13 cellular contexts compared by ENCODE assay signal in the genomic region with DNA sequence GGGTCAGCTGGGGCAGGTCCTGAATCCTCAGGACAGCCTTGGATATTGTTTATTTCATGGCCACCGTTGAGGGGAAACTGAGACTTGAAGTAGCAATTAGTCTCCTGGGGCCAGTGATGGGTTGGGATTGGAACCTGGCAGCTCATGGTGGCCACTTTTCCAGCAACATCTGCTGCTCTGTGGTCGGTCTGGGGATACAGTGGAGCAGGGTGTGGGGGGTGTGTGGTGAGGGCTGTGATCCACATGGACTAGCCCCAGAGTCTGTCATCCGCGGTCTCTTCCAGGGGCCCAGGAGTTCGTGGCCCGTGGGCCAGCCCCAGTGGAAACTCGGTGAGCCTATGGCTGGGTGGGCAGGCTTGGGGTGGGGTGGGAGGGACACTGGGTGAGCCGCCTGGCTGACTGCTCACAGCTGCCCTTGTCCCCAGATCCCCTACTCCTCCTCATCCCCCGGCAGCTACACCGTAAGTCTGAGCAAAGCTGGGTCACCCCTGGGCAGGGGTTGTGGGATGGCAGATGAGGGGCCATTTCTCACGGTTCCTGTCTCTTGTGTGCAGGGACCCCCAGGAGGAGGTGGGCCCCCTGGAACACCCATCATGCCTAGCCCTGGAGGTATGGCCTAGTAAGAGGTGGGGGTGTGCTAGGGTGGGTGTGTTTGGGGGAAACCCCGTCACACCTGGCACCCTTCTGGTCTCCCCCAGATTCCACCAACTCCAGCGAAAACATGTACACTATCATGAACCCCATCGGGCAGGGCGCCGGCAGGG. TPM values are rescaled to one million over a fixed set of nuclear protein-coding genes. Genes with fewer than 3 reads are reported as not detected.
A peak's percentile ranks its signal among the peaks of the same experiment; 100 is the strongest.
DNase-seq lines count a peak whose midpoint lies in the region; ATAC-seq and TF ChIP-seq lines count a peak whose summit lies in the region.
"Had no signal": no experiment of that assay in that cellular context is flagged by ENCODE, and none has a peak within 500 bp of the region (broad histone marks: within the 10 kb centered on the region; RNA-seq: fewer than 3 reads in every experiment).

No MANE protein-coding gene starts in this region.

- TF ChIP-seq RAD21 in HCT116 (IDR thresholded peaks at IDR 0.05; ENCODE audit: low read depth), result no peak

- H4K20me1 ChIP-seq in HCT116 (ENCODE audit: insufficient read depth), result no peaks in the 10 kb centered on the region

- H3K4me1 ChIP-seq in HCT116 (ENCODE audit: control insufficient read depth in 1 of 2, insufficient read depth in 2 of 2, low read length in 2 of 2), result peaks cover 0 to 19% of the 10 kb centered on the region in 2 experiments; a peak in 2 of 4 replicates

- BruUV-seq in HCT116 (replicated peaks; lab: Mats Ljungman, UMichigan), result no TSS peak

- peaks cover 9% of the 10 kb centered on the region for H3K36me3 Mint-ChIP-seq in activated CD4-positive, alpha-beta memory T cell treated with anti-CD3 and anti-CD28 coated beads for 36 hours

- CTCF ChIA-PET in HCT116 (lab: Charles Lee), result no interaction called here
- CTCF ChIA-PET in activated CD4-positive, alpha-beta memory T cell treated with anti-CD3 and anti-CD28 coated beads for 36 hours (lab: Charles Lee), result interaction anchor here (1.7 kb wide), 1 partner anchor 153 kb away, joined by 4 read pairs; no protein-coding TSS in a partner anchor

- no peaks in the 10 kb centered on the region for H3K9me3 ChIP-seq in HCT116 (ENCODE audit: control insufficient read depth in 1 of 2, insufficient read depth in 1 of 2, low read depth in 1 of 2, low read length in 2 of 2)

- intact Hi-C loops in HCT116 (cut with micrococcal nuclease), result no loop called here
- intact Hi-C loops in activated CD4-positive, alpha-beta memory T cell treated with anti-CD3 and anti-CD28 coated beads for 36 hours (cut with micrococcal nuclease), result no loop called here

- H3K36me3 ChIP-seq in HCT116 (ENCODE audit: control insufficient read depth in 1 of 2, insufficient read depth in 2 of 2, low read length in 2 of 2) (peaks cover 5 to 8% of the 10 kb centered on the region in 2 experiments; a peak in 3 of 4 replicates), brain microvascular endothelial cell (replicated peaks) (peaks cover 18% of the 10 kb centered on the region)

- no peaks in the 10 kb centered on the region for H3K27me3 ChIP-seq in HCT116 (ENCODE audit: insufficient read depth, low read length)
- no peaks in the 10 kb centered on the region for H3K27me3 ChIP-seq in brain microvascular endothelial cell (replicated peaks)

- H2AFZ ChIP-seq in HCT116 (ENCODE audit: low read depth, low read length, poor library complexity, severe bottlenecking), result no peak overlapping the region

- no peak overlapping the region for H3K9ac ChIP-seq in HCT116 (ENCODE audit: low read length)

- H3K27me3 Mint-ChIP-seq in activated CD4-positive, alpha-beta memory T cell treated with anti-CD3 and anti-CD28 coated beads for 36 hours, result no peaks in the 10 kb centered on the region

- in situ Hi-C loops in brain microvascular endothelial cell (cut with HindIII; ENCODE audit: low pct_ligation_motif_present, low sequenced_read_pairs), result no loop called here

- POLR2A ChIA-PET in HCT116 (lab: Charles Lee), result no interaction called here
- POLR2A ChIA-PET in activated CD4-positive, alpha-beta memory T cell treated with anti-CD3 and anti-CD28 coated beads for 36 hours (lab: Charles Lee), result interaction anchor here (1.3 kb wide), 1 partner anchor 10 kb away, joined by 4 read pairs; no protein-coding TSS in a partner anchor

- no peaks in the 10 kb centered on the region for H3K9me2 ChIP-seq in HCT116 (ENCODE audit: insufficient read depth)

- H3K79me2 ChIP-seq in HCT116 (ENCODE audit: insufficient read depth, low read length), result peaks cover 9% of the 10 kb centered on the region; the same call in 1 of the 2 replicates

- RAD21 ChIA-PET in HCT116 (lab: Charles Lee; ENCODE audit: low non-redundant PET in 1 of 2, low total read pairs in 2 of 2, uncharacterized antibody in 2 of 2, unreplicated experiment in 2 of 2), result no interaction called here

- H3K27ac Mint-ChIP-seq in activated CD4-positive, alpha-beta memory T cell treated with anti-CD3 and anti-CD28 coated beads for 36 hours, result no peak overlapping the region
- H3K27ac Mint-ChIP-seq: stimulated activated effector memory CD8-positive, alpha-beta T cell treated with anti-CD3 and anti-CD28 coated beads, Interleukin-12 subunit alpha, Interleukin-12 subunit beta, amount 100 ng/mL, for 72 hours had no signal

- H3K27ac ChIP-seq in HCT116 (ENCODE audit: low read depth, low read length) (peak overlapping the region; percentile 29; the same call in 1 of the 2 replicates), brain microvascular endothelial cell (no peak overlapping the region)

- ATAC-seq in HCT116, result no peak
- ATAC-seq: stimulated activated effector memory CD8-positive, alpha-beta T cell treated with anti-CD3 and anti-CD28 coated beads, Interleukin-12 subunit alpha, Interleukin-12 subunit beta, amount 100 ng/mL, for 72 hours had no signal

- no peak for TF ChIP-seq POLR2A in HCT116 (IDR thresholded peaks at IDR 0.05; ENCODE audit: borderline replicate concordance, extremely low read depth, insufficient read depth, insufficient read length)

- H3K4me2 ChIP-seq in HCT116 (ENCODE audit: low read length), result no peak overlapping the region

- H3K4me3 Mint-ChIP-seq in activated CD4-positive, alpha-beta memory T cell treated with anti-CD3 and anti-CD28 coated beads for 36 hours, result no peak overlapping the region
- H3K4me3 Mint-ChIP-seq: stimulated activated effector memory CD8-positive, alpha-beta T cell treated with anti-CD3 and anti-CD28 coated beads, Interleukin-12 subunit alpha, Interleukin-12 subunit beta, amount 100 ng/mL, for 72 hours had no signal

- H3K4me3 ChIP-seq in HCT116 (replicated peaks in 1 of 2; ENCODE audit: low read depth in 1 of 2, low read length in 2 of 2) (no peak overlapping the region), brain microvascular endothelial cell (ENCODE audit: low read depth, low read length) (peak overlapping the region; percentile 58)

- H3K4me1 Mint-ChIP-seq in activated CD4-positive, alpha-beta memory T cell treated with anti-CD3 and anti-CD28 coated beads for 36 hours (ENCODE audit: low read depth), result peaks cover 20% of the 10 kb centered on the region

- no peaks in the 10 kb centered on the region for H3K9me3 Mint-ChIP-seq in activated CD4-positive, alpha-beta memory T cell treated with anti-CD3 and anti-CD28 coated beads for 36 hours
- H3K9me3 Mint-ChIP-seq: stimulated activated effector memory CD8-positive, alpha-beta T cell treated with anti-CD3 and anti-CD28 coated beads, Interleukin-12 subunit alpha, Interleukin-12 subunit beta, amount 100 ng/mL, for 72 hours had no signal

- DNase-seq in 8988T (peak; percentile 46), HCT116 (ENCODE audit: low read depth, low spot score) (no peak), brain microvascular endothelial cell (no peak), myocyte (ENCODE audit: low read depth) (peak; percentile 78), SW 1271 (lab: John Stamatoyannopoulos, UW) (no peak), NOMO-1 treated with dmso at 0.1 percent for 144 hours (lab: John Stamatoyannopoulos, UW; ENCODE audit: unreplicated experiment) (no peak), NCI-H2081 treated with DMSO at 0.1 percent for 48 hours (lab: John Stamatoyannopoulos, UW) (no peak)
- no peak for DNase-seq in activated CD4-positive, alpha-beta memory T cell treated with anti-CD3 and anti-CD28 coated beads for 36 hours
- DNase-seq: foreskin melanocyte, NCI-H1105 had no signal

- TF ChIP-seq CTCF in HCT116 (IDR thresholded peaks at IDR 0.05 in 2 of 3, conservative IDR thresholded peaks at IDR 0.05 in 1 of 3; ENCODE audit: borderline replicate concordance in 1 of 3, insufficient read depth in 1 of 3, low read depth in 2 of 3, low read length in 2 of 3) (no peak), brain microvascular endothelial cell (IDR thresholded peaks at IDR 0.05; ENCODE audit: low read depth, low read length, missing control alignments) (no peak)

TF ChIP-seq in HCT116, 20 proteins besides CTCF, POLR2A, EP300 and RAD21 (continues in another document):
- no peak for TF ChIP-seq FOSL1 (IDR thresholded peaks at IDR 0.05; ENCODE audit: low read depth)
- no peak for TF ChIP-seq EZH2 (IDR thresholded peaks at IDR 0.05)
- TF ChIP-seq EGR1 (IDR thresholded peaks at IDR 0.05; ENCODE audit: low read depth), result no peak
- TF ChIP-seq, protein P1, sequence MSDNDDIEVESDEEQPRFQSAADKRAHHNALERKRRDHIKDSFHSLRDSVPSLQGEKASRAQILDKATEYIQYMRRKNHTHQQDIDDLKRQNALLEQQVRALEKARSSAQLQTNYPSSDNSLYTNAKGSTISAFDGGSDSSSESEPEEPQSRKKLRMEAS (IDR thresholded peaks at IDR 0.05), result no peak
- TF ChIP-seq, protein P2, sequence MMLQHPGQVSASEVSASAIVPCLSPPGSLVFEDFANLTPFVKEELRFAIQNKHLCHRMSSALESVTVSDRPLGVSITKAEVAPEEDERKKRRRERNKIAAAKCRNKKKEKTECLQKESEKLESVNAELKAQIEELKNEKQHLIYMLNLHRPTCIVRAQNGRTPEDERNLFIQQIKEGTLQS (IDR thresholded peaks at IDR 0.05), result no peak
- TF ChIP-seq ZFX (IDR thresholded peaks at IDR 0.05), result no peak
- TF ChIP-seq SRF (IDR thresholded peaks at IDR 0.05; ENCODE audit: low read depth), result no peak
- TF ChIP-seq ZNF274 (IDR thresholded peaks at IDR 0.05; ENCODE audit: low read depth, low read length), result no peak
- TF ChIP-seq SP1 (IDR thresholded peaks at IDR 0.05; ENCODE audit: low read depth), result no peak
- TF ChIP-seq CBX3 (IDR thresholded peaks at IDR 0.05; ENCODE audit: low read depth), result no peak

RNA-seq across cellular contexts. Expression of a gene that starts 5.5 kb away (rescaled TPM):
- total RNA-seq in HCT116 (2021; ENCODE audit: unreplicated experiment), result 365 TPM
- 282 and 302 TPM in 2 replicates for polyA plus RNA-seq in HCT116 (2012)
- 5.0 and 11.7 TPM in 2 replicates for total RNA-seq in myocyte
- polyA plus RNA-seq in myocyte (2012), result 3.4 TPM
- total RNA-seq in activated CD4-positive, alpha-beta memory T cell treated with anti-CD3 and anti-CD28 coated beads for 36 hours, result 10 to 100 TPM; 19.3 to 20.0 TPM

RNA-seq across cellular contexts. Expression of a gene that starts 13.3 kb away (rescaled TPM):
- total RNA-seq in HCT116 (2021; ENCODE audit: unreplicated experiment), result 164 TPM
- 55.6 and 64.2 TPM in 2 replicates for polyA plus RNA-seq in HCT116 (2012)
- 124 and 134 TPM in 2 replicates for total RNA-seq in myocyte
- 31.0 TPM for polyA plus RNA-seq in myocyte (2012)
- 100 to 1,000 TPM in 1 of 2 experiments, 10 to 100 TPM in 1; 97.9 to 102 TPM for total RNA-seq in activated CD4-positive, alpha-beta memory T cell treated with anti-CD3 and anti-CD28 coated beads for 36 hours

RNA-seq across cellular contexts. Expression of a gene that starts 35.0 kb away (rescaled TPM):
- 0.12 TPM for total RNA-seq in HCT116 (2021; ENCODE audit: unreplicated experiment)
- polyA plus RNA-seq in HCT116 (2012), result not detected in 2 replicates
- total RNA-seq in myocyte, result not detected in 2 replicates
- polyA plus RNA-seq in myocyte (2012), result not detected
- not detected for total RNA-seq in activated CD4-positive, alpha-beta memory T cell treated with anti-CD3 and anti-CD28 coated beads for 36 hours
- total RNA-seq: renal cortical epithelial cell; T-helper 1 cell treated with Interleukin-12 subunit alpha and Interleukin-12 subunit beta and Interleukin-4 antibody, amounts not matched to agents 30 ng/mL and 1 ng/mL, for 36 hours had no signal

RNA-seq across cellular contexts. Expression of a gene that starts 46.5 kb away (rescaled TPM):
- total RNA-seq in HCT116 (2021; ENCODE audit: unreplicated experiment), result 425 TPM
- polyA plus RNA-seq in HCT116 (2012), result 480 and 583 TPM in 2 replicates
- total RNA-seq in myocyte, result 104 and 116 TPM in 2 replicates
- 143 TPM for polyA plus RNA-seq in myocyte (2012)
- total RNA-seq in activated CD4-positive, alpha-beta memory T cell treated with anti-CD3 and anti-CD28 coated beads for 36 hours, result not detected

Comparison
In these comparisons a context has a peak if more than half of its experiments do, and no peak if none do; other contexts are left out.
1. DNase-seq: peak in 8988T (single experiment) and myocyte (single experiment); none in HCT116 (single experiment), brain microvascular endothelial cell (single experiment), activated CD4-positive, alpha-beta memory T cell treated with anti-CD3 and anti-CD28 coated beads for 36 hours (single experiment), SW 1271 (0 of 2), NOMO-1 treated with dmso at 0.1 percent for 144 hours (single experiment) and NCI-H2081 treated with DMSO at 0.1 percent for 48 hours (single experiment).
2. RNA of a gene that starts 5.5 kb away (total RNA-seq): 365 TPM in HCT116 (single experiment); 19.3 to 20.0 TPM in activated CD4-positive, alpha-beta memory T cell treated with anti-CD3 and anti-CD28 coated beads for 36 hours and 5.0 to 11.7 TPM in myocyte; every median in the first group is over 10 times any median in the second.